1 cellular context compared by ENCODE assay signal in genomic region chr5:65103674-65104035, GRCh38.
TF ChIP-seq lines count a peak whose summit lies in the region.

No MANE protein-coding gene starts in this region.

TF ChIP-seq in GM12878, 131 proteins besides CTCF, POLR2A, EP300 and RAD21 (continued from another document):
- TF ChIP-seq CUX1 (IDR thresholded peaks at IDR 0.05; ENCODE audit: insufficient replicate concordance, low read depth, low read length) (no peak), ZBTB11 (CRISPR knock-in tag; IDR thresholded peaks at IDR 0.05) (no peak), SIN3A (IDR thresholded peaks at IDR 0.05; ENCODE audit: low read depth, low read length) (no peak), WRNIP1 (IDR thresholded peaks at IDR 0.05; ENCODE audit: borderline replicate concordance, low read depth, low read length) (no peak), TBL1XR1 (IDR thresholded peaks at IDR 0.05; ENCODE audit: low read depth, low read length) (no peak), ZNF217 (IDR thresholded peaks at IDR 0.05) (no peak), CBX3 (IDR thresholded peaks at IDR 0.05; ENCODE audit: borderline replicate concordance, low read depth) (no peak), RELB (IDR thresholded peaks at IDR 0.05; ENCODE audit: low read depth) (no peak), PAX5 (IDR thresholded peaks at IDR 0.05; ENCODE audit: borderline replicate concordance, low read depth, low read length) (no peak), NR2C1 (IDR thresholded peaks at IDR 0.05) (no peak), CBX5 (IDR thresholded peaks at IDR 0.05; ENCODE audit: low read depth) (no peak)
